Comparison of ENCODE assay signal across 26 cellular contexts in the genomic region with DNA sequence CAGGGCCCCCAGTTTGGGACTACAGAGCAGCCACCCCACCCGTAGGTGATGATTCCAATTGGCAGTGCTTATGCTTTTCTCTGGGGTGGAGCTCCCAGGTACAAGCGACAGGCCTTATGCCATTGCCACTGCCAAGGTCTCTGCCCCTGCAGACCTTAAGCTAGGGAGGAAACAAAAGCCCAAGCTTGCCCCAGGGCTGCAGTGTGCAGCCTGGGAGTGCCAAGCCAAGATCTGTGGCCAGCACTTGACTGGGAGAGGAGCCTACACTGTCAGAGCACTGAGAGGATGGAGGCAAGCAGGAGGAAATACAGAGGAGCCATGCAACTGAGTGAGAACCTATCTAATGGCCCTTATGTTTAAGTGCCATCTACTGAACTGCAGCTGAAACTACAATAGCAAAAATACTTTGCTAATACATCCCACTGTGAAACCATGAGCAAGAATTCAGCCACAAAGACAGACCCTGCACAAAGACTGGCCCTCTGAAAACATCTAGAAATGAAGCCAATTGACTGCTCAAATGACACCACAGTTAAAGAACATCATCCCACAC. TPM values are rescaled to one million over a fixed set of nuclear protein-coding genes. Genes with fewer than 3 reads are reported as not detected.
DNase-seq lines count a peak whose midpoint lies in the region; ATAC-seq, FAIRE-seq and TF ChIP-seq lines count a peak whose summit lies in the region.
"Had no signal": no experiment of that assay in that cellular context is flagged by ENCODE, and none has a peak within 500 bp of the region (broad histone marks: within the 10 kb centered on the region; RNA-seq: fewer than 3 reads in every experiment).

No MANE protein-coding gene starts in this region.

- H3K9me3 ChIP-seq in MM.1S (replicated peaks; ENCODE audit: insufficient read depth, low read length): no peaks in the 10 kb centered on the region
- H3K9me3 ChIP-seq in GM12878 (replicated peaks; ENCODE audit: control insufficient read depth, insufficient read depth, low read length): no peaks in the 10 kb centered on the region
- H3K9me3 ChIP-seq in uterus: no peaks in the 10 kb centered on the region
- H3K9me3 ChIP-seq: transverse colon had no signal

- no TSS peak for BruUV-seq in GM12878 (replicated peaks; lab: Mats Ljungman, UMichigan)

- in situ Hi-C loops in GM12878 (cut with MboI): no loop called here

- H3K4me1 ChIP-seq in MM.1S (ENCODE audit: low read length): no peaks in the 10 kb centered on the region
- H3K4me1 ChIP-seq in GM12878 (ENCODE audit: control insufficient read depth, insufficient read depth, low read length): no peaks in the 10 kb centered on the region
- no peaks in the 10 kb centered on the region for H3K4me1 ChIP-seq in uterus
- H3K4me1 ChIP-seq: BLaER1 treated with 17β-estradiol and CSF1 and Interleukin-3, amounts not matched to agents 10 nM and 100 nM; transverse colon had no signal

- peak; percentile 57; the same call in 1 of the 2 replicates for TF ChIP-seq RAD21 in GM12878 (IDR thresholded peaks at IDR 0.05; ENCODE audit: insufficient read depth, low read depth, low read length)

- CTCF ChIA-PET in GM12878 (lab: Yijun Ruan, JAX): interaction anchor here (0.7 to 17.5 kb wide), 27 partner anchors 8 to 692 kb away, joined by 3 to 281 read pairs (median 4); partner anchors contain the start of gene PAH

- DNase-seq in NCI-H2171 treated with DMSO at 0.1 percent for 48 hours (lab: John Stamatoyannopoulos, UW) (peak; percentile 24), NCI-H2171 (lab: John Stamatoyannopoulos, UW) (no peak), MM.1S (no peak), GM12878 (ENCODE audit: low read depth, low spot score) (no peak), renal cortical epithelial cell (ENCODE audit: low read depth) (peak; percentile 6), uterus (no peak)
- DNase-seq: activated CD4-positive, alpha-beta T cell treated with anti-CD3 and anti-CD28 coated beads, Interleukin-2, amount 50 U/mL, for 4 hours; activated T-cell treated with anti-CD3 and anti-CD28 coated beads for 4 hours; amygdala; caudate nucleus; dorsolateral prefrontal cortex; foreskin melanocyte; KG1; natural killer cell; NCI-H1092 treated with DMSO at 0.1 percent for 48 hours; RPMI8226; stimulated activated naive CD8-positive, alpha-beta T cell treated with anti-CD3 and anti-CD28 coated beads, Interleukin-15, amount 100 ng/mL, for 72 hours; transverse colon had no signal

- POLR2A ChIA-PET in GM12878 (lab: Charles Lee): interaction anchor here (0.8 kb wide), 1 partner anchor 57 kb away, joined by 3 read pairs; no protein-coding TSS in a partner anchor

- SMC1A ChIA-PET in GM12878 (lab: Charles Lee; ENCODE audit: uncharacterized antibody, unreplicated experiment): interaction anchor here (0.7 to 4.9 kb wide), 27 partner anchors 9 to 693 kb away, joined by 3 to 134 read pairs (median 4); partner anchors contain the start of gene PAH

- no peak for TF ChIP-seq EP300 in GM12878 (IDR thresholded peaks at IDR 0.05; ENCODE audit: borderline replicate concordance in 1 of 2, control insufficient read depth in 1 of 2, low read depth in 2 of 2, low read length in 2 of 2)

- H3K27me3 ChIP-seq in MM.1S (replicated peaks; ENCODE audit: insufficient read depth, low read length): no peaks in the 10 kb centered on the region
- no peaks in the 10 kb centered on the region for H3K27me3 ChIP-seq in GM12878 (replicated peaks in 1 of 2; ENCODE audit: control insufficient read depth in 2 of 2, insufficient read depth in 2 of 2, low read length in 1 of 2)
- no peaks in the 10 kb centered on the region for H3K27me3 ChIP-seq in uterus
- H3K27me3 ChIP-seq: BLaER1 treated with 17β-estradiol and CSF1 and Interleukin-3, amounts not matched to agents 10 nM and 100 nM; transverse colon had no signal

- no peak overlapping the region for H3K4me2 ChIP-seq in MM.1S (ENCODE audit: low read depth, low read length)
- H3K4me2 ChIP-seq in GM12878 (ENCODE audit: control insufficient read depth, insufficient read depth): no peak overlapping the region
- H3K4me2 ChIP-seq: BLaER1 treated with 17β-estradiol and CSF1 and Interleukin-3, amounts not matched to agents 10 nM and 100 nM had no signal

- H3K27ac ChIP-seq in MM.1S (ENCODE audit: low read length) (no peak overlapping the region), GM12878 (ENCODE audit: control insufficient read depth, insufficient read depth) (no peak overlapping the region), uterus (no peak overlapping the region)
- H3K27ac ChIP-seq: BLaER1 treated with 17β-estradiol and CSF1 and Interleukin-3, amounts not matched to agents 10 nM and 100 nM; dorsolateral prefrontal cortex; epithelial cell of prostate; transverse colon had no signal

- H4K20me1 ChIP-seq in MM.1S (ENCODE audit: insufficient read depth, low read length) (no peaks in the 10 kb centered on the region), GM12878 (ENCODE audit: control insufficient read depth, insufficient read depth) (no peaks in the 10 kb centered on the region)
- H4K20me1 ChIP-seq: BLaER1 treated with 17β-estradiol and CSF1 and Interleukin-3, amounts not matched to agents 10 nM and 100 nM had no signal

- intact Hi-C loops in GM12878 (cut with micrococcal nuclease; ENCODE audit: unreplicated experiment) (loop anchor here (1.0 kb wide), 1 partner anchor 56 kb away; no protein-coding TSS in a partner anchor), uterus (cut with DNase I; ENCODE audit: low total_unique reads) (no loop called here)

- no peaks in the 10 kb centered on the region for H3K9me2 ChIP-seq in MM.1S (replicated peaks; ENCODE audit: insufficient read depth, low read length)

- H3K9ac ChIP-seq in MM.1S (ENCODE audit: low read length): no peak overlapping the region
- H3K9ac ChIP-seq in GM12878 (ENCODE audit: control insufficient read depth, insufficient read depth, low read length): no peak overlapping the region
- H3K9ac ChIP-seq: BLaER1 treated with 17β-estradiol and CSF1 and Interleukin-3, amounts not matched to agents 10 nM and 100 nM had no signal

- no peaks in the 10 kb centered on the region for H3K79me2 ChIP-seq in MM.1S (ENCODE audit: low read length)
- H3K79me2 ChIP-seq in GM12878 (ENCODE audit: control insufficient read depth, insufficient read depth, low read length): no peaks in the 10 kb centered on the region

- H3K4me3 ChIP-seq in MM.1S (ENCODE audit: low read length) (no peak overlapping the region), GM12878 (no peak overlapping the region), uterus (no peak overlapping the region)
- H3K4me3 ChIP-seq: BLaER1 treated with 17β-estradiol and CSF1 and Interleukin-3, amounts not matched to agents 10 nM and 100 nM; dorsolateral prefrontal cortex; transverse colon had no signal

- no peak for FAIRE-seq in GM12878 (lab: Jason Lieb, UNC)
- FAIRE-seq: A204.1, keratinocyte, TTC549 had no signal

- TF ChIP-seq CTCF in MM.1S (IDR thresholded peaks at IDR 0.05; ENCODE audit: low read length) (peak; percentile 19; the same call in 1 of the 2 replicates), GM12878 (IDR thresholded peaks at IDR 0.05 in 2 of 3, conservative IDR thresholded peaks at IDR 0.05 in 1 of 3; ENCODE audit: control insufficient read depth in 2 of 3, extremely low read depth in 1 of 3, insufficient read depth in 1 of 3, low read depth in 3 of 3, low read length in 3 of 3) (peak; percentile 21 to 38 (median 37); a peak in 3 of 6 replicates), uterus (IDR thresholded peaks at IDR 0.05) (no peak)

- WGBS in GM12878 (ENCODE audit: insufficient coverage, insufficient replicate concordance, low lambda C conversion rate, missing lambda C conversion rate): 46% methylated on average over 2 of the region's 2 CpGs

- RAD21 ChIA-PET in GM12878 (lab: Charles Lee; ENCODE audit: unreplicated experiment): interaction anchor here (0.9 to 4.3 kb wide), 10 partner anchors 9 to 608 kb away, joined by 3 to 86 read pairs (median 4); no protein-coding TSS in a partner anchor

- ATAC-seq in GM12878 (peak; percentile 57), HG03571 (IDR thresholded peaks at IDR 0.05; ENCODE audit: unreplicated experiment) (no peak), HG03439 (IDR thresholded peaks at IDR 0.05; ENCODE audit: unreplicated experiment) (no peak)
- ATAC-seq: natural killer cell; stimulated activated naive CD8-positive, alpha-beta T cell treated with anti-CD3 and anti-CD28 coated beads, Interleukin-15, amount 100 ng/mL, for 72 hours had no signal

- H2AFZ ChIP-seq in MM.1S (ENCODE audit: low read length) (no peak overlapping the region), GM12878 (ENCODE audit: control insufficient read depth, low read depth, low read length) (no peak overlapping the region)

- no peak for TF ChIP-seq POLR2A in GM12878 (IDR thresholded peaks at IDR 0.05; ENCODE audit: low read depth, low read length)
- TF ChIP-seq POLR2A in uterus (IDR thresholded peaks at IDR 0.05): no peak

- H3K36me3 ChIP-seq in MM.1S (replicated peaks; ENCODE audit: insufficient read depth, low read length): no peaks in the 10 kb centered on the region
- no peaks in the 10 kb centered on the region for H3K36me3 ChIP-seq in GM12878 (ENCODE audit: control insufficient read depth in 2 of 2, insufficient read depth in 2 of 2, low read length in 1 of 2)
- H3K36me3 ChIP-seq in uterus: no peaks in the 10 kb centered on the region
- H3K36me3 ChIP-seq: BLaER1 treated with 17β-estradiol and CSF1 and Interleukin-3, amounts not matched to agents 10 nM and 100 nM; transverse colon had no signal

- H3F3A ChIP-seq in MM.1S (ENCODE audit: insufficient read depth, low read length): no peaks in the 10 kb centered on the region

RNA-seq across cellular contexts. Expression of gene ASCL1, which starts 17.7 kb away (rescaled TPM):
- total RNA-seq in GM12878 (2013; cell fraction: nucleolus; rRNA removed): 25.2 and 26.4 TPM in 2 replicates
- total RNA-seq in GM12878 (2014; rRNA removed) (18.2 and 18.4 TPM in 2 replicates), GM12878 (2014; rRNA removed; fragmentation: Illumina TruSeq; extraction: Trizol) (11.2 and 12.6 TPM in 2 replicates), GM12878 (2021) (20.2 and 21.4 TPM in 2 replicates), renal cortical epithelial cell (not detected in 2 replicates), uterus (under 1 TPM in 1 of 4 donors, not detected in 3; 0.48 TPM)
- 0.72 TPM for polyA plus RNA-seq in GM12878 (2011; ENCODE audit: low read depth)
- polyA plus RNA-seq in GM12878 (2011; rRNA removed) (56.2 and 61.1 TPM in 2 replicates), GM12878 (2014; fragmentation: Illumina TruSeq; extraction: Trizol) (19.3 and 19.6 TPM in 2 replicates), GM12878 (2014; fragmentation: Nextera tagmentation; extraction: Ambion mirVana) (10 to 100 TPM; 10.6 to 11.3 TPM), GM12878 (2014; rRNA removed) (21.8 and 26.8 TPM in 2 replicates), GM12878 (2016; fragmentation: Nextera tagmentation; extraction: Ambion mirVana) (10 to 100 TPM; 31.1 to 34.1 TPM)
- 68.1 and 75.3 TPM in 2 replicates for polyA plus RNA-seq in GM12878 (2011; cell fraction: cytosol; rRNA removed)
- polyA plus RNA-seq in GM12878 (2011; cell fraction: nucleus; rRNA removed): 32.5 and 37.1 TPM in 2 replicates
- polyA plus RNA-seq in GM12878 (2012): 0.96 and 1.8 TPM in 2 replicates
- 24.4 and 31.1 TPM in 2 replicates for polyA minus RNA-seq in GM12878 (2011; rRNA and poly(A)+ RNA removed)
- 16.3 and 19.0 TPM in 2 replicates for polyA minus RNA-seq in GM12878 (2011; cell fraction: cytosol; rRNA and poly(A)+ RNA removed)
- 16.0 and 22.7 TPM in 2 replicates for polyA minus RNA-seq in GM12878 (2011; cell fraction: nucleus; rRNA and poly(A)+ RNA removed)
- total RNA-seq: natural killer cell, skeletal muscle tissue, transverse colon had no signal
- polyA plus RNA-seq: keratinocyte had no signal

RNA-seq across cellular contexts. Expression of gene PAH, which starts 22.7 kb away (rescaled TPM):
- 2.7 and 3.0 TPM in 2 replicates for total RNA-seq in GM12878 (2013; cell fraction: nucleolus; rRNA removed)
- 0.28 and 0.38 TPM in 2 replicates for total RNA-seq in GM12878 (2014; rRNA removed)
- total RNA-seq in GM12878 (2014; rRNA removed; fragmentation: Illumina TruSeq; extraction: Trizol): 0.27 and 0.37 TPM in 2 replicates
- 1.0 and 1.9 TPM in 2 replicates for total RNA-seq in GM12878 (2021)
- polyA plus RNA-seq in GM12878 (2011; ENCODE audit: low read depth): not detected
- 1.5 and 2.9 TPM in 2 replicates for polyA plus RNA-seq in GM12878 (2011; rRNA removed)
- 0.99 and 1.0 TPM in 2 replicates for polyA plus RNA-seq in GM12878 (2011; cell fraction: cytosol; rRNA removed)
- polyA plus RNA-seq in GM12878 (2011; cell fraction: nucleus; rRNA removed): 5.1 and 6.1 TPM in 2 replicates
- 0.15 TPM in 1 of 2 replicates, not detected in the other for polyA plus RNA-seq in GM12878 (2012)
- 0.24 and 4.8 TPM in 2 replicates for polyA plus RNA-seq in GM12878 (2014; fragmentation: Illumina TruSeq; extraction: Trizol)
- under 1 TPM; 0.20 to 0.31 TPM for polyA plus RNA-seq in GM12878 (2014; fragmentation: Nextera tagmentation; extraction: Ambion mirVana)
- 0.34 and 0.55 TPM in 2 replicates for polyA plus RNA-seq in GM12878 (2014; rRNA removed)
- under 1 TPM in 1 of 2 experiments, not detected in 1; 0.60 TPM for polyA plus RNA-seq in GM12878 (2016; fragmentation: Nextera tagmentation; extraction: Ambion mirVana)
- polyA minus RNA-seq in GM12878 (2011; rRNA and poly(A)+ RNA removed): 0.82 and 1.3 TPM in 2 replicates
- polyA minus RNA-seq in GM12878 (2011; cell fraction: cytosol; rRNA and poly(A)+ RNA removed): not detected in 2 replicates
- polyA minus RNA-seq in GM12878 (2011; cell fraction: nucleus; rRNA and poly(A)+ RNA removed): 2.2 and 2.3 TPM in 2 replicates
- 0.52 TPM in 1 of 2 replicates, not detected in the other for total RNA-seq in renal cortical epithelial cell
- total RNA-seq in uterus: under 1 TPM in 1 of 4 donors, not detected in 3; 0.18 TPM
- total RNA-seq: natural killer cell, skeletal muscle tissue, transverse colon had no signal
- polyA plus RNA-seq: keratinocyte had no signal

Comparison
In these comparisons a context has a peak if more than half of its experiments do, and no peak if none do; other contexts are left out.
1. DNase-seq: peak in NCI-H2171 treated with DMSO at 0.1 percent for 48 hours (single experiment) and renal cortical epithelial cell (single experiment); none in NCI-H2171 (single experiment), MM.1S (single experiment), GM12878 (single experiment) and uterus (0 of 2).
2. CTCF ChIP-seq: peak in MM.1S (single experiment) and GM12878 (3 of 3); none in uterus (0 of 4).
3. RNA of gene ASCL1, which starts 17.7 kb away (total RNA-seq): 11.2 to 26.4 TPM in GM12878; 0.48 TPM in uterus and not detected in renal cortical epithelial cell; every median in the first group is over 4 times any median in the second.